Comparison of ENCODE assay signal across 1 cellular context in the genomic region with DNA sequence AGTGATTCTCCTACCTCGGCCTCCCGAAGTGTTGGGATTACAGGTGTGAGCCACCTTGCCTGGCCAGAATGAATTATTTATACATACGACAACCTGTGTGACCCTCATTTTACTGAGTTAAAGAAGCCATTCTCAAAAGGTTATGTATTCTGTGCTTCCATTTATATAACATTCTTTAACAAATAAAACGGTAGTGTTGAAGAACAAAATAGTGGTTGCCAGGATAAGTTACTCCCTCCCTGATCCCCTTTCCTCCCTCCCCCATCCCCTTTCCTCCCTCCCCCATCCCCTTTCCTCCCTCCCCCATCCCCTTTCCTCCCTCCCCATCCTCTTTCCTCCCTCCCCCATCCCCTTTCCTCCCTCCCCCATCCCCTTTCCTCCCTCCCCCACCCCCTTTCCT. TPM values are rescaled to one million over a fixed set of nuclear protein-coding genes. Genes with fewer than 3 reads are reported as not detected.
"Had no signal": no experiment of that assay in that cellular context is flagged by ENCODE, and none has a peak within 500 bp of the region (broad histone marks: within the 10 kb centered on the region; RNA-seq: fewer than 3 reads in every experiment).

No MANE protein-coding gene starts in this region.

RNA-seq across cellular contexts. Expression of gene EXPH5, which starts 7.4 kb away (rescaled TPM):
- polyA plus RNA-seq: neural cell had no signal
